ENCODE assay signal across 11 cellular contexts in genomic region chr19:57068921-57069697, GRCh38. TPM values are rescaled to one million over a fixed set of nuclear protein-coding genes. Genes with fewer than 3 reads are reported as not detected.
DNase-seq lines count a peak whose midpoint lies in the region; ATAC-seq and TF ChIP-seq lines count a peak whose summit lies in the region.
"Had no signal": no experiment of that assay in that cellular context is flagged by ENCODE, and none has a peak within 500 bp of the region (broad histone marks: within the 10 kb centered on the region; RNA-seq: fewer than 3 reads in every experiment).

No MANE protein-coding gene starts in this region.

- H3K4me1 Mint-ChIP-seq in WTC11 = no peaks in the 10 kb centered on the region

- H4K8ac ChIP-seq in IMR-90 (ENCODE audit: low read depth in 2 of 2, low read length in 2 of 2) = no peak overlapping the region

- H2AK9ac ChIP-seq in IMR-90 (replicated peaks; ENCODE audit: low read depth, low read length, poor library complexity) = no peak overlapping the region

- peaks cover 68% of the 10 kb centered on the region for H3K36me3 Mint-ChIP-seq in WTC11

- TF ChIP-seq RAD21 in IMR-90 (IDR thresholded peaks at IDR 0.05; ENCODE audit: low read length) = no peak

- H4K91ac ChIP-seq in IMR-90 (ENCODE audit: insufficient read depth, low read depth, low read length) = no peak overlapping the region

- peaks cover 65% of the 10 kb centered on the region for H3K9me3 Mint-ChIP-seq in WTC11

- H3K79me1 ChIP-seq in IMR-90 (ENCODE audit: low read depth in 1 of 2, low read length in 2 of 2) = no peaks in the 10 kb centered on the region

- no peaks in the 10 kb centered on the region for H3K4me1 ChIP-seq in IMR-90 (ENCODE audit: control insufficient read depth, insufficient read depth, low read length)
- H3K4me1 ChIP-seq: esophagus squamous epithelium had no signal

- no peaks in the 10 kb centered on the region for H3K27me3 ChIP-seq in IMR-90 (ENCODE audit: control insufficient read depth, insufficient read depth, low read length)
- H3K27me3 ChIP-seq: esophagus squamous epithelium had no signal

- H3K4me3 Mint-ChIP-seq in WTC11 = no peak overlapping the region

- no peak overlapping the region for H4K5ac ChIP-seq in IMR-90 (ENCODE audit: low read depth, low read length)

- intact Hi-C loops in IMR-90 (cut with micrococcal nuclease) = no loop called here

- BruUV-seq in IMR-90 (replicated peaks; lab: Mats Ljungman, UMichigan) = no TSS peak

- TF ChIP-seq CTCF in IMR-90 (conservative IDR thresholded peaks at IDR 0.05; ENCODE audit: low read depth, low read length) = no peak
- TF ChIP-seq CTCF in WTC11 (IDR thresholded peaks at IDR 0.05) = no peak

- no peak overlapping the region for H3K14ac ChIP-seq in IMR-90 (replicated peaks; ENCODE audit: low read depth, low read length)

- no peak overlapping the region for H3K9ac ChIP-seq in IMR-90 (ENCODE audit: low read depth, low read length)

- CTCF ChIA-PET in IMR-90 (lab: Yijun Ruan, JAX) = no interaction called here
- CTCF ChIA-PET in WTC11 (lab: Charles Lee) = no interaction called here

- no peak overlapping the region for H2BK5ac ChIP-seq in IMR-90 (ENCODE audit: low read depth, low read length, poor library complexity, severe bottlenecking)

- H3K36me3 ChIP-seq in IMR-90 (ENCODE audit: control insufficient read depth, insufficient read depth, low read length) = no peaks in the 10 kb centered on the region
- H3K36me3 ChIP-seq: esophagus squamous epithelium had no signal

- no peak overlapping the region for H2AK5ac ChIP-seq in IMR-90 (ENCODE audit: low read depth, low read length)

- H3K9me1 ChIP-seq in IMR-90 (ENCODE audit: insufficient read depth, low read length) = no peaks in the 10 kb centered on the region

- DNase-seq in G401 (ENCODE audit: low spot score) (peak; percentile 57), IMR-90 (no peak), WTC11 (ENCODE audit: low spot score) (peak; percentile 14), nucleus accumbens (lab: John Stamatoyannopoulos, UW) (peak in 29 of 56 donors; percentile 0 to 70 (median 19)), NCI-H82 (lab: John Stamatoyannopoulos, UW) (no peak), NCI-H1436 (lab: John Stamatoyannopoulos, UW) (no peak)
- DNase-seq: esophagus squamous epithelium, GDM1, NCI-H524 had no signal

- no peak overlapping the region for H3K4ac ChIP-seq in IMR-90 (ENCODE audit: low read depth, low read length)

- H2BK20ac ChIP-seq in IMR-90 (ENCODE audit: low read depth, low read length) = no peak overlapping the region

- dilution Hi-C loops in IMR-90 (cut with HindIII; ENCODE audit: low sequenced_read_pairs, unreplicated experiment) = no loop called here

- H3K4me2 ChIP-seq in IMR-90 (ENCODE audit: low read depth, low read length) = no peak overlapping the region

- H3K4me3 ChIP-seq in IMR-90 (ENCODE audit: insufficient read depth, low read depth, low read length) = no peak overlapping the region
- H3K4me3 ChIP-seq: esophagus squamous epithelium had no signal

- no peak overlapping the region for H2AFZ ChIP-seq in IMR-90 (replicated peaks; ENCODE audit: low read length, poor library complexity)

- no peak overlapping the region for H3K23ac ChIP-seq in IMR-90 (ENCODE audit: low read depth, low read length)

- no peaks in the 10 kb centered on the region for H4K20me1 ChIP-seq in IMR-90 (ENCODE audit: insufficient read depth, low read length)

- H3K27ac Mint-ChIP-seq in WTC11 = no peak overlapping the region

- POLR2A ChIA-PET in IMR-90 (lab: Charles Lee; ENCODE audit: unreplicated experiment) (no interaction called here), WTC11 (lab: Charles Lee) (no interaction called here)

- in situ Hi-C loops in G401 (cut with HindIII; ENCODE audit: low sequenced_read_pairs) (no loop called here), IMR-90 (cut with MboI; ENCODE audit: low sequenced_read_pairs) (no loop called here)

- H3K18ac ChIP-seq in IMR-90 (ENCODE audit: low read depth, low read length) = no peak overlapping the region

- H3K27me3 Mint-ChIP-seq in WTC11 (ENCODE audit: low read depth) = peaks cover 9% of the 10 kb centered on the region

- peaks cover 35% of the 10 kb centered on the region for H3K9me3 ChIP-seq in IMR-90 (ENCODE audit: control insufficient read depth, insufficient read depth, low read length)

- no peak overlapping the region for H3K56ac ChIP-seq in IMR-90 (ENCODE audit: extremely low read depth, insufficient read depth, low read length)

- WGBS in IMR-90 (ENCODE audit: extremely low coverage in 2 of 2, insufficient read length in 1 of 2), 2 experiments = 38% methylated on average over 5 of the region's 24 CpGs; no CpG with 5 or more reads in 1 of the 2 experiments

- ATAC-seq in IMR-90 (ENCODE audit: low read depth) (no peak), WTC11 (no peak), GM19395 (IDR thresholded peaks at IDR 0.05; ENCODE audit: unreplicated experiment) (no peak)
- ATAC-seq: left colon had no signal

- no peak overlapping the region for H2BK120ac ChIP-seq in IMR-90 (ENCODE audit: low read depth, low read length)

- no peak overlapping the region for H3K27ac ChIP-seq in IMR-90 (ENCODE audit: insufficient read depth, low read length)
- H3K27ac ChIP-seq: esophagus squamous epithelium had no signal

- TF ChIP-seq POLR2A in IMR-90 (IDR thresholded peaks at IDR 0.05; ENCODE audit: low read depth, low read length) = no peak

- H2BK15ac ChIP-seq in IMR-90 (ENCODE audit: low read depth, low read length) = no peak overlapping the region

TF ChIP-seq in IMR-90, 13 proteins besides CTCF, POLR2A, EP300 and RAD21:
- TF ChIP-seq CEBPB (IDR thresholded peaks at IDR 0.05; ENCODE audit: low read depth, low read length) = peak; percentile 51; the same call in 1 of the 2 replicates
- no peak for TF ChIP-seq MAZ (IDR thresholded peaks at IDR 0.05; ENCODE audit: borderline replicate concordance, low read depth, low read length)
- TF ChIP-seq FOS (IDR thresholded peaks at IDR 0.05; ENCODE audit: low read depth, low read length) = no peak
- no peak for TF ChIP-seq RCOR1 (IDR thresholded peaks at IDR 0.05; ENCODE audit: insufficient replicate concordance, low read length)
- TF ChIP-seq MXI1 (IDR thresholded peaks at IDR 0.05; ENCODE audit: borderline replicate concordance, low read depth, low read length) = no peak

TF ChIP-seq in WTC11, 78 proteins besides CTCF, POLR2A, EP300 and RAD21:
- TF ChIP-seq CBFB (CRISPR knock-in tag; IDR thresholded peaks at IDR 0.05; ENCODE audit: low read depth) (no peak), GABPB1 (CRISPR knock-in tag; IDR thresholded peaks at IDR 0.05) (0 out of 2 replicates have a peak, but pooled peaks have one; percentile 14), E2F4 (CRISPR knock-in tag; IDR thresholded peaks at IDR 0.05; ENCODE audit: borderline replicate concordance, low read depth) (no peak), ESRRA (CRISPR knock-in tag; IDR thresholded peaks at IDR 0.05; ENCODE audit: borderline replicate concordance) (no peak)
- TF ChIP-seq, protein P1, sequence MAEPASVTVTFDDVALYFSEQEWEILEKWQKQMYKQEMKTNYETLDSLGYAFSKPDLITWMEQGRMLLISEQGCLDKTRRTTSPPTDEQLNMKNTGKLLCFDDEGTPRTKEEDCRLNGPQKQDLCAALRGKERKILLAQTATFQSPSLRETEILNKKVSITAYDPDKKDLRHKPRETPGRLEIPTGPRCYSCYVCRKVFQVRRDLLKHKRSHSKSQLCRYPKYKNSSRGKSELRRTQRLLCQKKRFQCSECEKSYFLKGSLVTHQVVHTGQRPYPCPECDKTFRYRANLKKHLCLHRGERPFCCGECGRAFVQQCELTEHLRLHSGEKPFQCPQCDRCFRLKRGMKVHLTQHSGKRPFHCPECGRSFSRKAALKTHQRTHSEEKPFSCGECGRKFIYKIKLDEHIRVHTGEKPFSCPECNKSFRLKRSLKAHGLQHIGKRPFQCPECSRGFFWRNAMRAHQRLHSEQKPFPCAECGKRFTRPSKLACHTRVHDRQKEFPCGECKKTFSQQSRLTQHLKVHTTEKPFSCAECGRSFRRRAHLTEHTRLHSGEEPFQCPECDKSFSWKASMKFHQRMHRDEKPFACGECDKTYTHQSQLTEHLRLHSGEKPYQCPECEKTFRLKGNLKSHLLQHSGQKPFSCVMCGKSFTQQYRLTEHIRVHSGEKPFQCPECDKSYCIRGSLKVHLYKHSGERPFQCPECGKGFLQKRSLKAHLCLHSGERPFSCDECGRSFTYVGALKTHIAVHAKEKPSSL (CRISPR knock-in tag; conservative IDR thresholded peaks at IDR 0.05) = no peak

RNA-seq across cellular contexts. Expression of gene USP29, which starts 50.7 kb away (rescaled TPM):
- total RNA-seq in G401 (2014; rRNA removed; shearing (Covaris generic)) = 0.20 TPM in 1 of 2 replicates, not detected in the other
- total RNA-seq in IMR-90 (2012; rRNA removed) = not detected in 2 replicates
- polyA plus RNA-seq in IMR-90 (2012; rRNA removed) = not detected in 2 replicates
- not detected in 2 replicates for polyA plus RNA-seq in IMR-90 (2012; cell fraction: cytosol; rRNA removed)
- polyA plus RNA-seq in IMR-90 (2012; cell fraction: nucleus; rRNA removed; ENCODE audit: low replicate concordance) = not detected in 2 replicates
- not detected in 3 replicates for total RNA-seq in WTC11 (2021)
- total RNA-seq: esophagus squamous epithelium, left colon had no signal

Comparison
In these comparisons a context has a peak if more than half of its experiments do, and no peak if none do; other contexts are left out.
1. DNase-seq: peak in G401 (single experiment), WTC11 (single experiment) and nucleus accumbens (29 of 56); none in IMR-90 (single experiment), NCI-H82 (single experiment) and NCI-H1436 (single experiment).